In the genomic region with DNA sequence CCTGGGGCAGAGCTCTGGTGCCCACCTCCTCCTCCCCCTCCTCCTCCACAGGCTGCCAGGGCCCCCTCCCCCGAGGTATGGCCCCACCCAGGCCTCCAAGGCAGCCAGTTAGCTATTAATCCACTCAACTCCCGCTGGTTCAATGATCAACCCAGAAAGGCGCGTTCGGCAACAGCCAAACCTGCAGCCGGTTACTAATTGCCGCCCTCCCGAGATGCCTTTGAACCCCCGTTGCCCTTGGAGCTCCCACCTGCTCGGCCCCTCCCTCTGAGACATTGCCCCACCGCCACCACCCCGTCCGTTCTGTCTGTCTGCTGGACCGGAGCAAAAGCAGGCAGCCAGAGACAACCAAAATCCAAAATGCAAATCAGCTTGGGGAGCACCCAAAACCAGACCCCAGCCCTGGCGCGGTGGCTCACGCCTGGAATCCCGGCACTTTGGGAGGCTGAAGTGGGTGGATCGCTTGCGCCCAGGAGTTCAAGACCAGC, we compare ENCODE assay signal across 17 cellular contexts. TPM values are rescaled to one million over a fixed set of nuclear protein-coding genes. Genes with fewer than 3 reads are reported as not detected.
DNase-seq lines count a peak whose midpoint lies in the region; ATAC-seq and TF ChIP-seq lines count a peak whose summit lies in the region.
"Had no signal": no experiment of that assay in that cellular context is flagged by ENCODE, and none has a peak within 500 bp of the region (broad histone marks: within the 10 kb centered on the region; RNA-seq: fewer than 3 reads in every experiment).

No MANE protein-coding gene starts in this region.

- no peaks in the 10 kb centered on the region for H3K4me1 ChIP-seq in neural progenitor cell
- H3K4me1 ChIP-seq in testis: no peaks in the 10 kb centered on the region

- no peaks in the 10 kb centered on the region for H3K9me3 Mint-ChIP-seq in neural progenitor cell
- H3K9me3 Mint-ChIP-seq: CD8-positive, alpha-beta T cell; naive thymus-derived CD4-positive, alpha-beta T cell; T-helper 2 cell treated with Interferon-gamma antibody and Interleukin-4, amounts not matched to agents 5 μg/mL and 100 μg/mL, for 36 hours had no signal

- peaks cover 13% of the 10 kb centered on the region for H3K79me2 ChIP-seq in neural progenitor cell (ENCODE audit: low read depth)

- H3K27ac ChIP-seq in neural progenitor cell: no peak overlapping the region
- no peak overlapping the region for H3K27ac ChIP-seq in testis
- H3K27ac ChIP-seq: epithelial cell of prostate, right atrium auricular region had no signal

- H3F3A ChIP-seq in neural progenitor cell (ENCODE audit: low read depth): no peaks in the 10 kb centered on the region

- peaks cover 1% of the 10 kb centered on the region for H3K36me3 Mint-ChIP-seq in neural progenitor cell
- H3K36me3 Mint-ChIP-seq: naive thymus-derived CD4-positive, alpha-beta T cell had no signal

- intact Hi-C loops in testis (cut with DNase I; ENCODE audit: low total_unique reads): no loop called here

- no peak for ATAC-seq in HG03039 (IDR thresholded peaks at IDR 0.05; ENCODE audit: unreplicated experiment)
- ATAC-seq: CD8-positive, alpha-beta T cell; naive thymus-derived CD4-positive, alpha-beta T cell had no signal

- no peak overlapping the region for H3K4me3 ChIP-seq in kidney epithelial cell (ENCODE audit: low read depth, low read length)
- H3K4me3 ChIP-seq in neural progenitor cell: no peak overlapping the region
- H3K4me3 ChIP-seq in testis: no peak overlapping the region
- H3K4me3 ChIP-seq: right atrium auricular region had no signal

- WGBS in testis, 2 donors: 92 to 95% methylated on average over 20 of the region's 20 CpGs

- H3K4me1 Mint-ChIP-seq in neural progenitor cell: peaks cover 6% of the 10 kb centered on the region

- H3K9me3 ChIP-seq in neural progenitor cell (ENCODE audit: low read depth): no peaks in the 10 kb centered on the region
- H3K9me3 ChIP-seq in testis: no peaks in the 10 kb centered on the region
- H3K9me3 ChIP-seq: right atrium auricular region had no signal

- H3K27me3 ChIP-seq in kidney epithelial cell (ENCODE audit: control insufficient read depth, insufficient read depth, low read length): no peaks in the 10 kb centered on the region
- H3K27me3 ChIP-seq in neural progenitor cell: no peaks in the 10 kb centered on the region
- no peaks in the 10 kb centered on the region for H3K27me3 ChIP-seq in testis
- H3K27me3 ChIP-seq: right atrium auricular region had no signal

- H4K20me1 ChIP-seq in neural progenitor cell (ENCODE audit: low read depth): peaks cover 36% of the 10 kb centered on the region

- H3K4me2 ChIP-seq in neural progenitor cell: no peak overlapping the region

- H3K36me3 ChIP-seq in kidney epithelial cell (ENCODE audit: control insufficient read depth, insufficient read depth, low read length): no peaks in the 10 kb centered on the region
- H3K36me3 ChIP-seq in neural progenitor cell: no peaks in the 10 kb centered on the region
- no peaks in the 10 kb centered on the region for H3K36me3 ChIP-seq in testis (ENCODE audit: low read depth, missing control alignments)

- peak overlapping the region; percentile 21 for H3K27ac Mint-ChIP-seq in neural progenitor cell
- H3K27ac Mint-ChIP-seq: CD8-positive, alpha-beta T cell; naive thymus-derived CD4-positive, alpha-beta T cell; T-helper 2 cell treated with Interferon-gamma antibody and Interleukin-4, amounts not matched to agents 5 μg/mL and 100 μg/mL, for 36 hours had no signal

- TF ChIP-seq CTCF in kidney epithelial cell (IDR thresholded peaks at IDR 0.05; ENCODE audit: insufficient read depth, low read length, poor library complexity, severe bottlenecking): no peak
- no peak for TF ChIP-seq CTCF in neural progenitor cell (IDR thresholded peaks at IDR 0.05)
- no peak for TF ChIP-seq CTCF in testis (IDR thresholded peaks at IDR 0.05)

- no peak overlapping the region for H2AFZ ChIP-seq in neural progenitor cell (replicated peaks)

- no peak overlapping the region for H3K4me3 Mint-ChIP-seq in neural progenitor cell
- H3K4me3 Mint-ChIP-seq: CD8-positive, alpha-beta T cell; naive thymus-derived CD4-positive, alpha-beta T cell; T-helper 2 cell treated with Interferon-gamma antibody and Interleukin-4, amounts not matched to agents 5 μg/mL and 100 μg/mL, for 36 hours had no signal

- H3K27me3 Mint-ChIP-seq in neural progenitor cell (ENCODE audit: insufficient read depth, low read depth): no peaks in the 10 kb centered on the region
- H3K27me3 Mint-ChIP-seq: naive thymus-derived CD4-positive, alpha-beta T cell had no signal

- no peak overlapping the region for H3K9ac ChIP-seq in neural progenitor cell

- in situ Hi-C loops in Caki2 (cut with HindIII; ENCODE audit: low pct_unique_long_range_greater_than_20kb, low sequenced_read_pairs): no loop called here

- no peak for TF ChIP-seq POLR2A in testis (IDR thresholded peaks at IDR 0.05)

- DNase-seq in Caki2 (ENCODE audit: low read depth): peak; percentile 86
- DNase-seq in NCI-H526 (lab: John Stamatoyannopoulos, UW): peak; percentile 56 to 87
- peak; percentile 38 for DNase-seq in kidney epithelial cell (ENCODE audit: low read depth)
- no peak for DNase-seq in neural progenitor cell (ENCODE audit: low spot score)
- DNase-seq in NCI-H524 treated with DMSO at 0.1 percent for 48 hours (lab: John Stamatoyannopoulos, UW): no peak
- DNase-seq in testis: no peak
- no peak for DNase-seq in NCI-H1092 treated with DMSO at 0.1 percent for 48 hours (lab: John Stamatoyannopoulos, UW)
- DNase-seq: CD8-positive, alpha-beta T cell; cerebellar nuclear complex; naive thymus-derived CD4-positive, alpha-beta T cell; NCI-H1092; Right ventricle myocardium superior; stimulated activated CD4-positive, alpha-beta T cell treated with anti-CD3 and anti-CD28 coated beads, Interleukin-4, amount 100 ng/mL, for 1 hour had no signal

RNA-seq across cellular contexts. Expression of a gene that starts 25.8 kb away (rescaled TPM):
- total RNA-seq in Caki2 (2014; rRNA removed; shearing (Covaris generic); ENCODE audit: low replicate concordance): 7.2 and 7.9 TPM in 2 replicates
- total RNA-seq in kidney epithelial cell (40.9 and 52.4 TPM in 2 replicates), neural progenitor cell (ENCODE audit: low replicate concordance) (11.7 and 32.4 TPM in 2 replicates), testis (10 to 100 TPM; 32.4 to 34.1 TPM)
- polyA plus RNA-seq in testis (ENCODE audit: insufficient read depth, low read depth, low replicate concordance): 7.2 TPM

RNA-seq across cellular contexts. Expression of a gene that starts 37.3 kb away (rescaled TPM):
- total RNA-seq in Caki2 (2014; rRNA removed; shearing (Covaris generic); ENCODE audit: low replicate concordance): 4.4 and 5.4 TPM in 2 replicates
- total RNA-seq in kidney epithelial cell: 64.5 and 74.9 TPM in 2 replicates
- 16.8 and 23.8 TPM in 2 replicates for total RNA-seq in neural progenitor cell (ENCODE audit: low replicate concordance)
- 100 to 1,000 TPM in 1 of 2 donors, 10 to 100 TPM in 1; 90.4 to 103 TPM for total RNA-seq in testis
- 67.8 TPM for polyA plus RNA-seq in testis (ENCODE audit: insufficient read depth, low read depth, low replicate concordance)

Comparison
In these comparisons a context has a peak if more than half of its experiments do, and no peak if none do; other contexts are left out.
1. DNase-seq: peak in Caki2 (single experiment), NCI-H526 (2 of 2) and kidney epithelial cell (single experiment); none in neural progenitor cell (single experiment), NCI-H524 treated with DMSO at 0.1 percent for 48 hours (single experiment), testis (single experiment) and NCI-H1092 treated with DMSO at 0.1 percent for 48 hours (single experiment).